15 cellular contexts compared by ENCODE assay signal in the genomic region with DNA sequence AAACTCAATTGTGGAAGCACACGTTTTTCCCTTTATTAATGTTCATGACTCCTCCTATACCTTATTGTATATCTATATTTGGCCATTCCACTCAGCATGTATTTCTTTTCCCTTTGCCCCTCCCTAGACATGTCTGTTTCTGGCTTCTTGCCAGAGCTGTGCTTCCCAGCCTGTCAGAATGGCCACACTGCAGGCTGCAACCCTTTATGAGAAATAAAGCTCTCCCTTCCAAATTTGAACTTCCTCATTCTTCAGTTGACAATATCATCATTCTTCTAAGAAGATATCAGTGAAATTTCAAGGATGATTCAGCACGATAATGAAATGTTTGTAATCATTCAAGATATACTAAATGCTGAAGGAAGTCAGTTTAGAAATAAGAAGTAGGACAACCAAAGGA.
DNase-seq lines count a peak whose midpoint lies in the region; ATAC-seq, FAIRE-seq and TF ChIP-seq lines count a peak whose summit lies in the region.
"Had no signal": no experiment of that assay in that cellular context is flagged by ENCODE, and none has a peak within 500 bp of the region (broad histone marks: within the 10 kb centered on the region; RNA-seq: fewer than 3 reads in every experiment).

No MANE protein-coding gene starts in this region.

- intact Hi-C loops in CD14-positive monocyte (cut with micrococcal nuclease): no loop called here
- intact Hi-C loops in K562 (cut with micrococcal nuclease): no loop called here

- 0% methylated on average over 2 of the region's 2 CpGs for WGBS in K562 (ENCODE audit: insufficient coverage, low coverage, missing lambda C conversion rate)

- TF ChIP-seq POLR2A in K562 (conservative IDR thresholded peaks at IDR 0.05): no peak

- H4K20me1 ChIP-seq in K562 (replicated peaks; ENCODE audit: control insufficient read depth, insufficient read depth, low read length): no peaks in the 10 kb centered on the region

- POLR2A ChIA-PET in K562 (lab: Yijun Ruan, JAX): interaction anchor here (0.7 kb wide), 1 partner anchor 211 kb away, joined by 3 read pairs; no protein-coding TSS in a partner anchor

- CTCF ChIA-PET in K562 (lab: Yijun Ruan, JAX; ENCODE audit: low intra/inter-chr PET ratio): no interaction called here

- H3K9me3 ChIP-seq in K562 (replicated peaks; ENCODE audit: control insufficient read depth, insufficient read depth, low read depth, low read length): no peaks in the 10 kb centered on the region
- H3K9me3 ChIP-seq: right atrium auricular region, tibial artery had no signal

- no peaks in the 10 kb centered on the region for H3K9me1 ChIP-seq in K562 (ENCODE audit: control insufficient read depth, insufficient read depth, low read length)

- peaks cover 0 to 5% of the 10 kb centered on the region in 2 experiments; a peak in 2 of 5 replicates for H3K4me1 ChIP-seq in K562 (replicated peaks in 1 of 2; ENCODE audit: control insufficient read depth in 2 of 2, insufficient read depth in 2 of 2, low read length in 2 of 2)
- H3K4me1 ChIP-seq: right atrium auricular region, tibial artery had no signal

- peak; percentile 55 for FAIRE-seq in K562 (lab: Jason Lieb, UNC)
- FAIRE-seq: HepG2, TTC549 had no signal

- H3K9ac ChIP-seq in K562 (ENCODE audit: insufficient read depth in 1 of 2, low read depth in 2 of 2, low read length in 2 of 2): no peak overlapping the region

- no peaks in the 10 kb centered on the region for H3K9me3 Mint-ChIP-seq in CD14-positive monocyte

- H3K4me3 ChIP-seq in K562: no peak overlapping the region
- H3K4me3 ChIP-seq: right atrium auricular region, tibial artery had no signal

- no peaks in the 10 kb centered on the region for H3K27me3 Mint-ChIP-seq in CD14-positive monocyte (ENCODE audit: low read depth in 3 of 3)

- H3K79me2 ChIP-seq in K562 (ENCODE audit: control insufficient read depth, insufficient read depth, low read length): no peaks in the 10 kb centered on the region

- no peak for TF ChIP-seq EP300 in Ishikawa (IDR thresholded peaks at IDR 0.05; ENCODE audit: borderline replicate concordance)
- TF ChIP-seq EP300 in K562 (IDR thresholded peaks at IDR 0.05; ENCODE audit: low read length): no peak

- H3K27me3 ChIP-seq in K562 (ENCODE audit: control insufficient read depth in 2 of 2, insufficient read depth in 2 of 2, low read length in 2 of 2): no peaks in the 10 kb centered on the region
- H3K27me3 ChIP-seq: right atrium auricular region, tibial artery had no signal

- H3K27ac Mint-ChIP-seq in CD14-positive monocyte: peak overlapping the region in 6 of 7 donors; percentile 46 to 89 (median 78)
- H3K27ac Mint-ChIP-seq: B cell had no signal

- no peak for DNase-seq in CD14-positive monocyte (ENCODE audit: low spot score)
- DNase-seq in NCI-H510A treated with DMSO at 0.1 percent for 48 hours (lab: John Stamatoyannopoulos, UW): peak; percentile 27
- peak in 1 of 4 experiments; percentile 63 for DNase-seq in K562 (ENCODE audit: extremely low read depth in 1 of 4, low spot score in 3 of 4)
- DNase-seq in T-helper 1 cell: no peak
- DNase-seq in ecto neural progenitor cell (ENCODE audit: low spot score): no peak
- no peak for DNase-seq in stimulated activated naive CD4-positive, alpha-beta T cell (lab: John Stamatoyannopoulos, UW)
- DNase-seq: activated T-cell treated with anti-CD3 and anti-CD28 coated beads for 4 hours, GOT3, tibial artery had no signal

- H3K36me3 Mint-ChIP-seq in CD14-positive monocyte: no peaks in the 10 kb centered on the region

- peak overlapping the region; percentile 66 for H2AFZ ChIP-seq in K562 (ENCODE audit: low read depth, low read length)

- no peak overlapping the region for H3K4me2 ChIP-seq in K562 (ENCODE audit: insufficient read depth, low read length)

- no TSS peak for BruUV-seq in K562 (replicated peaks; lab: Mats Ljungman, UMichigan)

- no peak overlapping the region for H3K27ac ChIP-seq in K562 (ENCODE audit: extremely low read depth, low read depth, low read length)
- H3K27ac ChIP-seq: right atrium auricular region, tibial artery had no signal

- in situ Hi-C loops in K562 (cut with MboI): no loop called here

- no peaks in the 10 kb centered on the region for H3K36me3 ChIP-seq in K562 (ENCODE audit: control insufficient read depth, insufficient read depth, low read length)
- H3K36me3 ChIP-seq: right atrium auricular region, tibial artery had no signal

- no peak for TF ChIP-seq RAD21 in Ishikawa (IDR thresholded peaks at IDR 0.05; ENCODE audit: low read depth)
- no peak for TF ChIP-seq RAD21 in K562 (CRISPR knock-in tag; conservative IDR thresholded peaks at IDR 0.05 in 1 of 2, IDR thresholded peaks at IDR 0.05 in 1 of 2)

- peaks cover 36% of the 10 kb centered on the region for H3K4me1 Mint-ChIP-seq in CD14-positive monocyte

- TF ChIP-seq CTCF in CD14-positive monocyte (IDR thresholded peaks at IDR 0.05) (no peak), K562 (IDR thresholded peaks at IDR 0.05 in 2 of 3, conservative IDR thresholded peaks at IDR 0.05 in 1 of 3; ENCODE audit: insufficient read depth in 2 of 3, low read depth in 1 of 3, low read length in 3 of 3) (no peak)

- peak; percentile 73 for ATAC-seq in K562
- ATAC-seq in GM21737 (IDR thresholded peaks at IDR 0.05; ENCODE audit: unreplicated experiment): no peak
- ATAC-seq: HepG2 had no signal

- peak overlapping the region in 1 of 2 donors; percentile 72 for H3K4me3 Mint-ChIP-seq in CD14-positive monocyte
- H3K4me3 Mint-ChIP-seq: B cell had no signal

TF ChIP-seq in Ishikawa, 13 proteins besides CTCF, POLR2A, EP300 and RAD21:
- TF ChIP-seq TEAD4 (IDR thresholded peaks at IDR 0.05) (no peak), NFIC (IDR thresholded peaks at IDR 0.05) (peak; percentile 48; the same call in 1 of the 2 replicates)
TF ChIP-seq in Ishikawa: peak in this region for 1.

TF ChIP-seq in K562, 482 proteins besides CTCF, POLR2A, EP300 and RAD21 (continues in another document):
- TF ChIP-seq TEAD1 (CRISPR knock-in tag; IDR thresholded peaks at IDR 0.05) (peak in 1 of 2 experiments; percentile 77; a peak in 1 of 4 replicates), MAFG (tag; conservative IDR thresholded peaks at IDR 0.05) (peak; percentile 66), MEIS2 (IDR thresholded peaks at IDR 0.05; ENCODE audit: partially characterized antibody) (peak; percentile 87), SOX6 (IDR thresholded peaks at IDR 0.05) (peak; percentile 76; the same call in 1 of the 2 replicates), ZNF274 (IDR thresholded peaks at IDR 0.05; ENCODE audit: borderline replicate concordance, low read depth, low read length) (no peak), ZNF507 (tag; conservative IDR thresholded peaks at IDR 0.05) (no peak), NFE2 (IDR thresholded peaks at IDR 0.05; ENCODE audit: low read depth) (peak; percentile 55; the same call in 1 of the 2 replicates)
